15 cellular contexts compared by ENCODE assay signal in genomic region chr3:177860236-177860635, GRCh38.
A peak's percentile ranks its signal among the peaks of the same experiment; 100 is the strongest.
DNase-seq lines count a peak whose midpoint lies in the region; ATAC-seq and TF ChIP-seq lines count a peak whose summit lies in the region.
"Had no signal": no experiment of that assay in that cellular context is flagged by ENCODE, and none has a peak within 500 bp of the region (broad histone marks: within the 10 kb centered on the region; RNA-seq: fewer than 3 reads in every experiment).

No MANE protein-coding gene starts in this region.

- no peaks in the 10 kb centered on the region for H3F3A ChIP-seq in neural progenitor cell (ENCODE audit: low read depth)

- peak; percentile 68 for ATAC-seq in WTC11
- no peak for ATAC-seq in HG03025 (IDR thresholded peaks at IDR 0.05; ENCODE audit: low FRiP score, unreplicated experiment)
- ATAC-seq in HG03521 (IDR thresholded peaks at IDR 0.05; ENCODE audit: unreplicated experiment) = no peak
- ATAC-seq: GM12878 had no signal

- no peak overlapping the region for H3K27ac ChIP-seq in neural progenitor cell
- H3K27ac ChIP-seq: BLaER1 had no signal

- CTCF ChIA-PET in WTC11 (lab: Charles Lee) = no interaction called here

- H3K27me3 ChIP-seq in neural progenitor cell = no peaks in the 10 kb centered on the region
- H3K27me3 ChIP-seq: BLaER1 had no signal

- peaks cover 5% of the 10 kb centered on the region for H3K36me3 ChIP-seq in neural progenitor cell

- no peak overlapping the region for H3K4me3 ChIP-seq in neural progenitor cell
- H3K4me3 ChIP-seq: BLaER1, GM12878 had no signal

- TF ChIP-seq CTCF in WTC11 (IDR thresholded peaks at IDR 0.05) (no peak), neural progenitor cell (IDR thresholded peaks at IDR 0.05) (no peak)

- peaks cover 4% of the 10 kb centered on the region; the same call in 1 of the 2 replicates for H3K4me1 Mint-ChIP-seq in WTC11
- H3K4me1 Mint-ChIP-seq in neural progenitor cell = no peaks in the 10 kb centered on the region
- H3K4me1 Mint-ChIP-seq: CD8-positive, alpha-beta memory T cell had no signal

- no peaks in the 10 kb centered on the region for H3K79me2 ChIP-seq in neural progenitor cell (ENCODE audit: low read depth)

- H3K4me3 Mint-ChIP-seq in WTC11 (no peak overlapping the region), neural progenitor cell (no peak overlapping the region)
- H3K4me3 Mint-ChIP-seq: CD8-positive, alpha-beta memory T cell; HFFc6 had no signal

- no peak overlapping the region for H3K9ac ChIP-seq in neural progenitor cell
- H3K9ac ChIP-seq: BLaER1 had no signal

- no peak overlapping the region for H3K4me2 ChIP-seq in neural progenitor cell
- H3K4me2 ChIP-seq: BLaER1 had no signal

- no peaks in the 10 kb centered on the region for H4K20me1 ChIP-seq in neural progenitor cell (ENCODE audit: low read depth)
- H4K20me1 ChIP-seq: BLaER1 had no signal

- peaks cover 3% of the 10 kb centered on the region; the same call in 1 of the 2 replicates for H3K36me3 Mint-ChIP-seq in WTC11
- H3K36me3 Mint-ChIP-seq in neural progenitor cell = peaks cover 4% of the 10 kb centered on the region

- H3K27ac Mint-ChIP-seq in WTC11 = no peak overlapping the region
- no peak overlapping the region for H3K27ac Mint-ChIP-seq in neural progenitor cell
- H3K27ac Mint-ChIP-seq: CD8-positive, alpha-beta memory T cell; HFFc6 had no signal

- no peaks in the 10 kb centered on the region for H3K4me1 ChIP-seq in neural progenitor cell
- H3K4me1 ChIP-seq: BLaER1, Caco-2 had no signal

- DNase-seq in D341Med (ENCODE audit: low spot score) (peak; percentile 71), NCI-H524 treated with DMSO at 0.1 percent for 48 hours (lab: John Stamatoyannopoulos, UW) (peak; percentile 69), WTC11 (ENCODE audit: low spot score) (peak; percentile 41), neural progenitor cell (ENCODE audit: low spot score) (peak; percentile 57), DMS 273 treated with DMSO at 0.1 percent for 48 hours (lab: John Stamatoyannopoulos, UW) (no peak)
- DNase-seq: 8988T; AML-193; Caco-2; CD8-positive, alpha-beta memory T cell; HCEC 1CT; HFFc6 had no signal

- H3K9me3 ChIP-seq in neural progenitor cell (ENCODE audit: low read depth) = peaks cover 14% of the 10 kb centered on the region

- POLR2A ChIA-PET in WTC11 (lab: Charles Lee) = no interaction called here

- H3K9me3 Mint-ChIP-seq in WTC11 (peaks cover 30% of the 10 kb centered on the region), neural progenitor cell (peaks cover 47% of the 10 kb centered on the region)

- H2AFZ ChIP-seq in neural progenitor cell (replicated peaks) = no peak overlapping the region

- H3K27me3 Mint-ChIP-seq in WTC11 (ENCODE audit: low read depth) (no peaks in the 10 kb centered on the region; the same call in none of the 2 replicates), neural progenitor cell (ENCODE audit: insufficient read depth, low read depth) (no peaks in the 10 kb centered on the region)

TF ChIP-seq in WTC11, 78 proteins besides CTCF, POLR2A, EP300 and RAD21:
- TF ChIP-seq GABPB1 (CRISPR knock-in tag; IDR thresholded peaks at IDR 0.05) (no peak), E2F5 (CRISPR knock-in tag; IDR thresholded peaks at IDR 0.05) (no peak), ATF2 (CRISPR knock-in tag; IDR thresholded peaks at IDR 0.05; ENCODE audit: borderline replicate concordance, low read depth) (no peak), PRRX2 (CRISPR knock-in tag; IDR thresholded peaks at IDR 0.05) (no peak), PRDM15 (CRISPR knock-in tag; IDR thresholded peaks at IDR 0.05) (no peak), CREM (CRISPR knock-in tag; IDR thresholded peaks at IDR 0.05) (no peak)
